ENCODE assay signal across 1 cellular context in genomic region chr1:100253552-100253951, GRCh38.
TF ChIP-seq lines count a peak whose summit lies in the region.

No MANE protein-coding gene starts in this region.

TF ChIP-seq in K562, 482 proteins besides CTCF, POLR2A, EP300 and RAD21:
- TF ChIP-seq CEBPG (CRISPR knock-in tag; IDR thresholded peaks at IDR 0.05): peak; percentile 50; the same call in 1 of the 2 replicates
- peak; percentile 57 to 67; a peak in 3 of 4 replicates for TF ChIP-seq CEBPG (tag; conservative IDR thresholded peaks at IDR 0.05 in 1 of 2, IDR thresholded peaks at IDR 0.05 in 1 of 2)
- no peak for TF ChIP-seq CBX5 (IDR thresholded peaks at IDR 0.05; ENCODE audit: borderline replicate concordance, low read depth)
- no peak for TF ChIP-seq NR3C1 (CRISPR knock-in tag; IDR thresholded peaks at IDR 0.05)
- 0 out of 2 replicates have a peak, but pooled peaks have one; percentile 10 for TF ChIP-seq JUND (IDR thresholded peaks at IDR 0.05; ENCODE audit: borderline replicate concordance, low read depth, low read length)
- no peak for TF ChIP-seq JUND (tag; IDR thresholded peaks at IDR 0.05; ENCODE audit: borderline replicate concordance, low read depth, low read length)
- TF ChIP-seq ARHGAP35 (IDR thresholded peaks at IDR 0.05; ENCODE audit: partially characterized antibody): no peak
- peak; percentile 89 for TF ChIP-seq CEBPB (tag; IDR thresholded peaks at IDR 0.05)
- 0 out of 2 replicates have a peak, but pooled peaks have one; percentile 33 for TF ChIP-seq L3MBTL2 (IDR thresholded peaks at IDR 0.05)
- peak; percentile 37; the same call in 1 of the 2 replicates for TF ChIP-seq ATF7 (IDR thresholded peaks at IDR 0.05)
- peak; percentile 55; the same call in 1 of the 2 replicates for TF ChIP-seq ZNF384 (IDR thresholded peaks at IDR 0.05; ENCODE audit: low read depth, low read length)
- peak; percentile 90 for TF ChIP-seq ATF3 (IDR thresholded peaks at IDR 0.05)
- no peak for TF ChIP-seq ATF3 (CRISPR knock-in tag; conservative IDR thresholded peaks at IDR 0.05)
